8 cellular contexts compared by ENCODE assay signal in genomic region chr3:148992027-148992634, GRCh38. TPM values are rescaled to one million over a fixed set of nuclear protein-coding genes. Genes with fewer than 3 reads are reported as not detected.
A peak's percentile ranks its signal among the peaks of the same experiment; 100 is the strongest.
DNase-seq lines count a peak whose midpoint lies in the region; ATAC-seq and TF ChIP-seq lines count a peak whose summit lies in the region.

No MANE protein-coding gene starts in this region.

- WGBS in esophagus, 2 donors = 3 to 4% methylated on average over 23 to 34 of the region's 34 CpGs

- H3K4me3 ChIP-seq in esophagus (ENCODE audit: low read depth in 1 of 2, low read length in 2 of 2) (peak overlapping the region; percentile 91 to 92), upper lobe of right lung (peak overlapping the region; percentile 75)

- no peaks in the 10 kb centered on the region for H3K4me1 ChIP-seq in esophagus (ENCODE audit: control insufficient read depth in 2 of 2, insufficient read depth in 2 of 2, low read length in 1 of 2)
- H3K4me1 ChIP-seq in upper lobe of right lung = peaks cover 25% of the 10 kb centered on the region

- H3K27ac Mint-ChIP-seq in activated CD4-positive, alpha-beta memory T cell treated with anti-CD3 and anti-CD28 coated beads, Interleukin-2, amount 10 ng/mL, durations not matched to agents 7 days and 5 days = peak overlapping the region; percentile 68

- POLR2A ChIA-PET in activated CD4-positive, alpha-beta memory T cell treated with anti-CD3 and anti-CD28 coated beads, Interleukin-2, amount 10 ng/mL, durations not matched to agents 7 days and 5 days (lab: Charles Lee) = interaction anchor here (0.6 to 4.4 kb wide), 15 partner anchors 10 to 138 kb away, joined by 3 to 49 read pairs (median 5); partner anchors contain the start of gene HPS3

- peak; percentile 56 for ATAC-seq in upper lobe of right lung

- CTCF ChIA-PET in activated CD4-positive, alpha-beta memory T cell treated with anti-CD3 and anti-CD28 coated beads, Interleukin-2, amount 10 ng/mL, durations not matched to agents 7 days and 5 days (lab: Charles Lee) = interaction anchor here (0.8 to 2.0 kb wide), 5 partner anchors 9 to 93 kb away, joined by 3 to 8 read pairs (median 4); no protein-coding TSS in a partner anchor

- H3K9me3 Mint-ChIP-seq in activated CD4-positive, alpha-beta memory T cell treated with anti-CD3 and anti-CD28 coated beads, Interleukin-2, amount 10 ng/mL, durations not matched to agents 7 days and 5 days = no peaks in the 10 kb centered on the region

- H3K27me3 ChIP-seq in esophagus (ENCODE audit: control insufficient read depth in 1 of 2, insufficient read depth in 2 of 2, low read length in 2 of 2) = no peaks in the 10 kb centered on the region
- H3K27me3 ChIP-seq in upper lobe of right lung = no peaks in the 10 kb centered on the region

- H3K9me3 ChIP-seq in esophagus (ENCODE audit: control insufficient read depth in 2 of 2, insufficient read depth in 1 of 2, low read depth in 1 of 2, low read length in 1 of 2) (no peaks in the 10 kb centered on the region), upper lobe of right lung (no peaks in the 10 kb centered on the region)

- H3K27me3 Mint-ChIP-seq in activated CD4-positive, alpha-beta memory T cell treated with anti-CD3 and anti-CD28 coated beads, Interleukin-2, amount 10 ng/mL, durations not matched to agents 7 days and 5 days = no peaks in the 10 kb centered on the region

- DNase-seq in activated CD4-positive, alpha-beta T cell treated with anti-CD3 and anti-CD28 coated beads for 24 hours (ENCODE audit: low read depth in 2 of 2) = peak; percentile 7 to 21
- no peak for DNase-seq in activated CD4-positive, alpha-beta T cell treated with anti-CD3 and anti-CD28 coated beads for 1 hour
- peak; percentile 24 for DNase-seq in HCEC 1CT
- peak; percentile 34 for DNase-seq in LoVo (ENCODE audit: low spot score)
- peak; percentile 37 for DNase-seq in activated CD4-positive, alpha-beta memory T cell treated with anti-CD3 and anti-CD28 coated beads, Interleukin-2, amount 10 ng/mL, durations not matched to agents 7 days and 5 days
- peak; percentile 74 for DNase-seq in myocyte (ENCODE audit: low read depth)
- DNase-seq in upper lobe of right lung = peak; percentile 81

- no peak for TF ChIP-seq CTCF in upper lobe of right lung (IDR thresholded peaks at IDR 0.05)

- peak overlapping the region; percentile 89 to 96 for H3K27ac ChIP-seq in esophagus (ENCODE audit: low read depth in 2 of 2, low read length in 1 of 2)
- peak overlapping the region; percentile 95 for H3K27ac ChIP-seq in upper lobe of right lung

- peak overlapping the region; percentile 73 for H3K4me3 Mint-ChIP-seq in activated CD4-positive, alpha-beta memory T cell treated with anti-CD3 and anti-CD28 coated beads, Interleukin-2, amount 10 ng/mL, durations not matched to agents 7 days and 5 days

- peaks cover 32% of the 10 kb centered on the region for H3K4me1 Mint-ChIP-seq in activated CD4-positive, alpha-beta memory T cell treated with anti-CD3 and anti-CD28 coated beads, Interleukin-2, amount 10 ng/mL, durations not matched to agents 7 days and 5 days

- H3K36me3 ChIP-seq in esophagus (ENCODE audit: control insufficient read depth in 2 of 2, insufficient read depth in 2 of 2, low read length in 1 of 2) (peaks cover 0 to 2% of the 10 kb centered on the region in 2 donors), upper lobe of right lung (peaks cover 30% of the 10 kb centered on the region)

- H3K36me3 Mint-ChIP-seq in activated CD4-positive, alpha-beta memory T cell treated with anti-CD3 and anti-CD28 coated beads, Interleukin-2, amount 10 ng/mL, durations not matched to agents 7 days and 5 days (ENCODE audit: low read depth) = peaks cover 32% of the 10 kb centered on the region

- intact Hi-C loops in upper lobe of right lung (cut with DNase I) = no loop called here

RNA-seq across cellular contexts. Expression of gene GYG1, which starts 0.8 kb away (rescaled TPM):
- total RNA-seq in activated CD4-positive, alpha-beta memory T cell treated with anti-CD3 and anti-CD28 coated beads, Interleukin-2, amount 10 ng/mL, durations not matched to agents 7 days and 5 days = 10 to 100 TPM; 44.5 to 46.5 TPM
- 10 to 100 TPM; 10.9 to 37.8 TPM for polyA plus RNA-seq in esophagus
- total RNA-seq in myocyte (41.0 and 76.3 TPM in 2 replicates), upper lobe of right lung (45.6 TPM)
- polyA plus RNA-seq in myocyte (2012) = 58.6 TPM
